In genomic region chr17:76725580-76726230, GRCh38 we compare ENCODE assay signal across 7 cellular contexts.
DNase-seq lines count a peak whose midpoint lies in the region; ATAC-seq and TF ChIP-seq lines count a peak whose summit lies in the region.

No MANE protein-coding gene starts in this region.

- H3K9me3 Mint-ChIP-seq in stimulated activated naive CD8-positive, alpha-beta T cell treated with anti-CD3 and anti-CD28 coated beads, Interleukin-15, Interleukin-2, amounts not matched to agents 100 ng/mL and 50 ng/mL, for 24 hours, result no peaks in the 10 kb centered on the region

- peak overlapping the region; percentile 76 to 78 for H3K4me3 ChIP-seq in muscle layer of duodenum (ENCODE audit: low read depth in 1 of 2, low read length in 2 of 2)

- H3K4me1 Mint-ChIP-seq in stimulated activated naive CD8-positive, alpha-beta T cell treated with anti-CD3 and anti-CD28 coated beads, Interleukin-15, Interleukin-2, amounts not matched to agents 100 ng/mL and 50 ng/mL, for 24 hours (ENCODE audit: low read depth), result peaks cover 68% of the 10 kb centered on the region

- H3K27ac ChIP-seq in muscle layer of duodenum (ENCODE audit: low read length), result peak overlapping the region; percentile 88

- DNase-seq in NOMO-1 (lab: John Stamatoyannopoulos, UW; ENCODE audit: unreplicated experiment in 2 of 2), result peak; percentile 43
- DNase-seq in activated T-cell treated with anti-CD3 and anti-CD28 coated beads for 1 hour (ENCODE audit: low read depth), result peak; percentile 61
- peak; percentile 83 to 84 for DNase-seq in erythroblast (lab: John Stamatoyannopoulos, UW)

- peak; percentile 8 for ATAC-seq in GM18499 (IDR thresholded peaks at IDR 0.05; ENCODE audit: insufficient read depth, unreplicated experiment)
- peak; percentile 19 for ATAC-seq in HG02588 (IDR thresholded peaks at IDR 0.05; ENCODE audit: unreplicated experiment)

- H3K27me3 ChIP-seq in muscle layer of duodenum (ENCODE audit: low read depth, low read length), result no peaks in the 10 kb centered on the region

- H3K27ac Mint-ChIP-seq in stimulated activated naive CD8-positive, alpha-beta T cell treated with anti-CD3 and anti-CD28 coated beads, Interleukin-15, Interleukin-2, amounts not matched to agents 100 ng/mL and 50 ng/mL, for 24 hours, result peak overlapping the region; percentile 91

- peaks cover 0 to 51% of the 10 kb centered on the region in 2 donors for H3K4me1 ChIP-seq in muscle layer of duodenum (ENCODE audit: control insufficient read depth in 1 of 2, insufficient read depth in 2 of 2, low read length in 2 of 2)

- H3K27me3 Mint-ChIP-seq in stimulated activated naive CD8-positive, alpha-beta T cell treated with anti-CD3 and anti-CD28 coated beads, Interleukin-15, Interleukin-2, amounts not matched to agents 100 ng/mL and 50 ng/mL, for 24 hours, result no peaks in the 10 kb centered on the region

- H3K4me3 Mint-ChIP-seq in stimulated activated naive CD8-positive, alpha-beta T cell treated with anti-CD3 and anti-CD28 coated beads, Interleukin-15, Interleukin-2, amounts not matched to agents 100 ng/mL and 50 ng/mL, for 24 hours, result peak overlapping the region; percentile 94

- H3K36me3 ChIP-seq in muscle layer of duodenum (ENCODE audit: control insufficient read depth in 1 of 2, insufficient read depth in 2 of 2, low read length in 2 of 2), result peaks cover 21 to 35% of the 10 kb centered on the region in 2 donors

- TF ChIP-seq POLR2A in erythroblast (IDR thresholded peaks at IDR 0.05; ENCODE audit: low read length), result no peak

- no peaks in the 10 kb centered on the region for H3K9me3 ChIP-seq in muscle layer of duodenum (ENCODE audit: control insufficient read depth in 1 of 2, low read length in 2 of 2)

- H3K36me3 Mint-ChIP-seq in stimulated activated naive CD8-positive, alpha-beta T cell treated with anti-CD3 and anti-CD28 coated beads, Interleukin-15, Interleukin-2, amounts not matched to agents 100 ng/mL and 50 ng/mL, for 24 hours (ENCODE audit: low read depth), result peaks cover 65% of the 10 kb centered on the region

Comparison
In these comparisons a context has a peak if more than half of its experiments do, and no peak if none do; other contexts are left out.
1. Peak in every context shown above with its lines: DNase-seq, ATAC-seq, H3K4me3 ChIP-seq and H3K27ac ChIP-seq.